ENCODE assay signal across 16 cellular contexts in genomic region chr12:89932950-89933349, GRCh38.
DNase-seq lines count a peak whose midpoint lies in the region; ATAC-seq, FAIRE-seq and TF ChIP-seq lines count a peak whose summit lies in the region.
"Had no signal": no experiment of that assay in that cellular context is flagged by ENCODE, and none has a peak within 500 bp of the region (broad histone marks: within the 10 kb centered on the region; RNA-seq: fewer than 3 reads in every experiment).

No MANE protein-coding gene starts in this region.

- peak; percentile 94 for FAIRE-seq in islet of Langerhans (lab: Jason Lieb, UNC)

- DNase-seq in mammary epithelial cell (peak; percentile 63), breast epithelium (ENCODE audit: low spot score in 2 of 2) (no peak), OCI-M1 (lab: John Stamatoyannopoulos, UW) (peak; percentile 7), tibial artery (no peak)
- DNase-seq in activated naive CD4-positive, alpha-beta T cell treated with anti-CD3 and anti-CD28 coated beads, Interleukin-2, amount 10 ng/mL, durations not matched to agents 7 days and 5 days: no peak
- DNase-seq: activated CD4-positive, CD25-positive, alpha-beta regulatory T cell treated with anti-CD3 and anti-CD28 coated beads, Interleukin-2, amount 50 U/mL, for 72 hours; AML-193; midbrain; MV-4-11; NCI-H524 treated with DMSO at 0.1 percent for 48 hours; T-helper 1 cell had no signal

- no peak for TF ChIP-seq POLR2A in breast epithelium (IDR thresholded peaks at IDR 0.05)

- no peak overlapping the region for H3K4me2 ChIP-seq in mammary epithelial cell (ENCODE audit: insufficient read depth, low read depth, low read length)

- BruUV-seq in mammary epithelial cell (replicated peaks; lab: Mats Ljungman, UMichigan): no TSS peak

- 78% methylated on average over 4 of the region's 4 CpGs for WGBS in mammary epithelial cell (ENCODE audit: low coverage, missing lambda C conversion rate)

- H3K36me3 ChIP-seq in mammary epithelial cell (ENCODE audit: insufficient read depth, low read length): no peaks in the 10 kb centered on the region
- no peaks in the 10 kb centered on the region for H3K36me3 ChIP-seq in breast epithelium
- no peaks in the 10 kb centered on the region for H3K36me3 ChIP-seq in tibial artery
- H3K36me3 ChIP-seq: gastroesophageal sphincter had no signal

- H3K9me3 ChIP-seq in mammary epithelial cell (replicated peaks; ENCODE audit: insufficient read depth, low read length) (no peaks in the 10 kb centered on the region), breast epithelium (no peaks in the 10 kb centered on the region), tibial artery (no peaks in the 10 kb centered on the region)
- H3K9me3 ChIP-seq: gastroesophageal sphincter had no signal

- H3K9me3 Mint-ChIP-seq in activated naive CD4-positive, alpha-beta T cell treated with anti-CD3 and anti-CD28 coated beads, Interleukin-2, amount 10 ng/mL, durations not matched to agents 7 days and 5 days: no peaks in the 10 kb centered on the region
- H3K9me3 Mint-ChIP-seq: type B pancreatic cell had no signal

- no peaks in the 10 kb centered on the region for H3K79me2 ChIP-seq in mammary epithelial cell (ENCODE audit: insufficient read depth, low read length)

- in situ Hi-C loops in mammary epithelial cell (cut with MboI; ENCODE audit: low sequenced_read_pairs in 2 of 2): no loop called here

- H3K4me3 ChIP-seq in mammary epithelial cell (replicated peaks in 1 of 3; ENCODE audit: insufficient read depth in 1 of 3, low read depth in 2 of 3, low read length in 3 of 3) (no peak overlapping the region), breast epithelium (no peak overlapping the region), tibial artery (no peak overlapping the region)
- H3K4me3 ChIP-seq: gastroesophageal sphincter had no signal

- TF ChIP-seq CTCF in mammary epithelial cell (conservative IDR thresholded peaks at IDR 0.05 in 1 of 2, IDR thresholded peaks at IDR 0.05 in 1 of 2; ENCODE audit: extremely low read depth in 1 of 2, insufficient read depth in 1 of 2, low read depth in 1 of 2, low read length in 2 of 2) (no peak), breast epithelium (IDR thresholded peaks at IDR 0.05) (no peak), tibial artery (IDR thresholded peaks at IDR 0.05) (no peak)

- no peaks in the 10 kb centered on the region for H3K27me3 Mint-ChIP-seq in activated naive CD4-positive, alpha-beta T cell treated with anti-CD3 and anti-CD28 coated beads, Interleukin-2, amount 10 ng/mL, durations not matched to agents 7 days and 5 days

- peaks cover 20% of the 10 kb centered on the region for H3K4me1 Mint-ChIP-seq in activated naive CD4-positive, alpha-beta T cell treated with anti-CD3 and anti-CD28 coated beads, Interleukin-2, amount 10 ng/mL, durations not matched to agents 7 days and 5 days

- H3K4me3 Mint-ChIP-seq in activated naive CD4-positive, alpha-beta T cell treated with anti-CD3 and anti-CD28 coated beads, Interleukin-2, amount 10 ng/mL, durations not matched to agents 7 days and 5 days: no peak overlapping the region
- H3K4me3 Mint-ChIP-seq: type B pancreatic cell had no signal

- no peak overlapping the region for H2AFZ ChIP-seq in mammary epithelial cell (ENCODE audit: low read depth, low read length)

- H3K36me3 Mint-ChIP-seq in activated naive CD4-positive, alpha-beta T cell treated with anti-CD3 and anti-CD28 coated beads, Interleukin-2, amount 10 ng/mL, durations not matched to agents 7 days and 5 days: no peaks in the 10 kb centered on the region
- H3K36me3 Mint-ChIP-seq: type B pancreatic cell had no signal

- H3K27ac ChIP-seq in mammary epithelial cell (ENCODE audit: insufficient read depth, low read depth, low read length) (no peak overlapping the region), breast epithelium (no peak overlapping the region), tibial artery (no peak overlapping the region)
- H3K27ac ChIP-seq: gastroesophageal sphincter had no signal

- H3K4me1 ChIP-seq in mammary epithelial cell (ENCODE audit: insufficient read depth, low read length): no peaks in the 10 kb centered on the region
- no peaks in the 10 kb centered on the region for H3K4me1 ChIP-seq in breast epithelium
- peaks cover 0 to 12% (median 0%) of the 10 kb centered on the region in 4 donors for H3K4me1 ChIP-seq in tibial artery

- H4K20me1 ChIP-seq in mammary epithelial cell (ENCODE audit: insufficient read depth, low read length): no peaks in the 10 kb centered on the region

- no peak overlapping the region for H3K9ac ChIP-seq in mammary epithelial cell (ENCODE audit: insufficient read depth, low read length)

- no peaks in the 10 kb centered on the region for H3K27me3 ChIP-seq in mammary epithelial cell (ENCODE audit: insufficient read depth, low read length)
- H3K27me3 ChIP-seq in breast epithelium: no peaks in the 10 kb centered on the region
- H3K27me3 ChIP-seq in tibial artery: no peaks in the 10 kb centered on the region
- H3K27me3 ChIP-seq: gastroesophageal sphincter had no signal

- no peak overlapping the region for H3K27ac Mint-ChIP-seq in activated naive CD4-positive, alpha-beta T cell treated with anti-CD3 and anti-CD28 coated beads, Interleukin-2, amount 10 ng/mL, durations not matched to agents 7 days and 5 days
- H3K27ac Mint-ChIP-seq: type B pancreatic cell had no signal

- ATAC-seq in HG03520 (IDR thresholded peaks at IDR 0.05; ENCODE audit: unreplicated experiment) (no peak), HG02759 (IDR thresholded peaks at IDR 0.05; ENCODE audit: unreplicated experiment) (no peak)
- ATAC-seq: gastroesophageal sphincter had no signal

- intact Hi-C loops in mammary epithelial cell (cut with micrococcal nuclease) (no loop called here), breast epithelium (cut with DNase I; ENCODE audit: low total_unique reads) (no loop called here), tibial artery (cut with DNase I; ENCODE audit: low total_unique reads) (no loop called here)

- dilution Hi-C loops in mammary epithelial cell (cut with HindIII; ENCODE audit: low sequenced_read_pairs): no loop called here

- CTCF ChIA-PET in mammary epithelial cell (lab: Charles Lee; ENCODE audit: low non-redundant PET): no interaction called here
- CTCF ChIA-PET in activated naive CD4-positive, alpha-beta T cell treated with anti-CD3 and anti-CD28 coated beads, Interleukin-2, amount 10 ng/mL, durations not matched to agents 7 days and 5 days (lab: Charles Lee): interaction anchor here (1.0 kb wide), 1 partner anchor 64 kb away, joined by 3 read pairs; no protein-coding TSS in a partner anchor

Comparison
In these comparisons a context has a peak if more than half of its experiments do, and no peak if none do; other contexts are left out.
1. DNase-seq: peak in mammary epithelial cell (single experiment) and OCI-M1 (single experiment); none in breast epithelium (0 of 2), tibial artery (0 of 2) and activated naive CD4-positive, alpha-beta T cell treated with anti-CD3 and anti-CD28 coated beads, Interleukin-2, amount 10 ng/mL, durations not matched to agents 7 days and 5 days (single experiment).